8 cellular contexts compared by ENCODE assay signal in genomic region chrX:55488268-55488558, GRCh38. TPM values are rescaled to one million over a fixed set of nuclear protein-coding genes. Genes with fewer than 3 reads are reported as not detected.
DNase-seq lines count a peak whose midpoint lies in the region; ATAC-seq and TF ChIP-seq lines count a peak whose summit lies in the region.

No MANE protein-coding gene starts in this region.

- no peaks in the 10 kb centered on the region for H3K9me3 ChIP-seq in heart left ventricle

- ATAC-seq in heart left ventricle (no peak), Right ventricle myocardium inferior (no peak), GM18502 (IDR thresholded peaks at IDR 0.05; ENCODE audit: poor library complexity, unreplicated experiment) (no peak)
- ATAC-seq in activated CD8-positive, alpha-beta T cell treated with anti-CD3 and anti-CD28 coated beads for 36 hours, result no peak

- no peaks in the 10 kb centered on the region for H3K9me3 Mint-ChIP-seq in activated CD8-positive, alpha-beta T cell treated with anti-CD3 and anti-CD28 coated beads for 36 hours
- H3K9me3 Mint-ChIP-seq in type B pancreatic cell, result no peaks in the 10 kb centered on the region

- no peaks in the 10 kb centered on the region for H3K36me3 ChIP-seq in heart left ventricle

- peaks cover 0 to 7% (median 0%) of the 10 kb centered on the region in 12 donors for H3K4me1 ChIP-seq in heart left ventricle

- H3K27ac Mint-ChIP-seq in activated CD8-positive, alpha-beta T cell treated with anti-CD3 and anti-CD28 coated beads for 36 hours, result peak overlapping the region; percentile 86
- peak overlapping the region; percentile 76 for H3K27ac Mint-ChIP-seq in type B pancreatic cell

- WGBS in heart left ventricle, 4 donors, result 0 to 35% (median 11%) methylated on average over 3 to 19 of the region's 19 CpGs

- intact Hi-C loops in heart left ventricle (cut with DNase I) (no loop called here), Right ventricle myocardium inferior (cut with DNase I) (no loop called here)
- intact Hi-C loops in activated CD8-positive, alpha-beta T cell treated with anti-CD3 and anti-CD28 coated beads for 36 hours (cut with micrococcal nuclease), result no loop called here

- H3K27me3 Mint-ChIP-seq in activated CD8-positive, alpha-beta T cell treated with anti-CD3 and anti-CD28 coated beads for 36 hours, result no peaks in the 10 kb centered on the region
- no peaks in the 10 kb centered on the region for H3K27me3 Mint-ChIP-seq in type B pancreatic cell

- H3K27ac ChIP-seq in heart left ventricle (peak overlapping the region in 11 of 12 donors; percentile 84 to 97 (median 91)), layer of hippocampus (ENCODE audit: low read depth, low read length) (peak overlapping the region; percentile 84)

- TF ChIP-seq POLR2A in heart left ventricle (IDR thresholded peaks at IDR 0.05), result no peak

- peaks cover 3% of the 10 kb centered on the region for H3K36me3 Mint-ChIP-seq in activated CD8-positive, alpha-beta T cell treated with anti-CD3 and anti-CD28 coated beads for 36 hours (ENCODE audit: low read depth)
- peaks cover 8% of the 10 kb centered on the region for H3K36me3 Mint-ChIP-seq in type B pancreatic cell

- H3K4me3 ChIP-seq in heart left ventricle, result peak overlapping the region in 10 of 12 donors; percentile 62 to 86 (median 72)

- peak overlapping the region; percentile 73 for H3K4me3 Mint-ChIP-seq in activated CD8-positive, alpha-beta T cell treated with anti-CD3 and anti-CD28 coated beads for 36 hours
- peak overlapping the region; percentile 84 for H3K4me3 Mint-ChIP-seq in type B pancreatic cell

- CTCF ChIA-PET in activated CD8-positive, alpha-beta T cell treated with anti-CD3 and anti-CD28 coated beads for 36 hours (lab: Charles Lee), result no interaction called here

- peaks cover 10% of the 10 kb centered on the region for H3K4me1 Mint-ChIP-seq in activated CD8-positive, alpha-beta T cell treated with anti-CD3 and anti-CD28 coated beads for 36 hours (ENCODE audit: low read depth)
- peaks cover 6% of the 10 kb centered on the region for H3K4me1 Mint-ChIP-seq in type B pancreatic cell (ENCODE audit: unreplicated experiment)

- POLR2A ChIA-PET in activated CD8-positive, alpha-beta T cell treated with anti-CD3 and anti-CD28 coated beads for 36 hours (lab: Charles Lee), result interaction anchor here (1.3 to 1.6 kb wide), 2 partner anchors 36 to 230 kb away, joined by 7 to 8 read pairs; partner anchors contain the start of genes MAGEH1 and RRAGB

- no peak for TF ChIP-seq CTCF in heart left ventricle (IDR thresholded peaks at IDR 0.05)
- no peak for TF ChIP-seq CTCF in activated CD8-positive, alpha-beta T cell treated with anti-CD3 and anti-CD28 coated beads for 36 hours (IDR thresholded peaks at IDR 0.05)
- no peak for TF ChIP-seq CTCF in type B pancreatic cell (conservative IDR thresholded peaks at IDR 0.05)

- no peak for DNase-seq in heart left ventricle
- no peak for DNase-seq in Right ventricle myocardium inferior (ENCODE audit: missing footprints)
- peak; percentile 1 for DNase-seq in activated CD8-positive, alpha-beta T cell treated with anti-CD3 and anti-CD28 coated beads for 36 hours
- DNase-seq in type B pancreatic cell (ENCODE audit: extremely low spot score, unreplicated experiment), result no peak
- DNase-seq in T1000 (lab: John Stamatoyannopoulos, UW), result no peak
- DNase-seq in NCI-H748 treated with DMSO at 0.1 percent for 48 hours (lab: John Stamatoyannopoulos, UW), result no peak

- peaks cover 0 to 6% (median 0%) of the 10 kb centered on the region in 9 donors for H3K27me3 ChIP-seq in heart left ventricle
- H3K27me3 ChIP-seq in layer of hippocampus (ENCODE audit: control insufficient read depth, insufficient read depth, low read length), result no peaks in the 10 kb centered on the region

RNA-seq across cellular contexts. Expression of gene USP51, which starts 1.4 kb away (rescaled TPM):
- total RNA-seq in heart left ventricle, result 1 to 10 TPM in 7 of 9 donors, under 1 TPM in 2; 0.38 to 3.9 (median 1.9) TPM
- under 1 TPM; 0.35 to 0.76 TPM for polyA plus RNA-seq in heart left ventricle
- total RNA-seq in Right ventricle myocardium inferior, result 1.2 TPM
- 1 to 10 TPM; 1.2 to 1.5 TPM for total RNA-seq in activated CD8-positive, alpha-beta T cell treated with anti-CD3 and anti-CD28 coated beads for 36 hours
- 3.5 and 8.9 TPM in 2 replicates for total RNA-seq in type B pancreatic cell (ENCODE audit: low replicate concordance)

RNA-seq across cellular contexts. Expression of gene MAGEH1, which starts 36.3 kb away (rescaled TPM):
- total RNA-seq in heart left ventricle (10 to 100 TPM in 8 of 9 donors, 1 to 10 TPM in 1; 9.7 to 19.2 (median 12.0) TPM), Right ventricle myocardium inferior (11.1 TPM), type B pancreatic cell (ENCODE audit: low replicate concordance) (37.7 and 38.3 TPM in 2 replicates)
- 10 to 100 TPM in 1 of 2 donors, 1 to 10 TPM in 1; 6.0 to 27.6 TPM for polyA plus RNA-seq in heart left ventricle
- 10 to 100 TPM; 16.4 to 17.0 TPM for total RNA-seq in activated CD8-positive, alpha-beta T cell treated with anti-CD3 and anti-CD28 coated beads for 36 hours
